8 cellular contexts compared by ENCODE assay signal in genomic region chr2:113235347-113236226, GRCh38. TPM values are rescaled to one million over a fixed set of nuclear protein-coding genes. Genes with fewer than 3 reads are reported as not detected.
DNase-seq lines count a peak whose midpoint lies in the region; ATAC-seq and TF ChIP-seq lines count a peak whose summit lies in the region.
"Not testable (repeated sequence)": the region's sequence is repeated elsewhere in the genome, so short reads cannot be mapped to it uniquely, and the experiment has no call there.

No MANE protein-coding gene starts in this region.

- H3K9me3 ChIP-seq in mesodermal cell (ENCODE audit: control insufficient read depth, low read length) = not testable (repeated sequence)

- H3K27ac ChIP-seq in mesodermal cell (ENCODE audit: low read depth, low read length, severe bottlenecking) = not testable (repeated sequence)

- not testable (repeated sequence) for H3K36me3 ChIP-seq in mesodermal cell (ENCODE audit: control insufficient read depth, insufficient read depth, low read length)

- H3K4me1 Mint-ChIP-seq in activated T-cell treated with anti-CD3 and anti-CD28 coated beads, Interleukin-2, amount 50 U/mL, for 24 hours (ENCODE audit: low read depth) = peaks cover 59% of the 10 kb centered on the region
- not testable (repeated sequence) for H3K4me1 Mint-ChIP-seq in effector memory CD8-positive, alpha-beta T cell (ENCODE audit: low read depth in 2 of 2)

- peak; percentile 70 for ATAC-seq in GM19468 (IDR thresholded peaks at IDR 0.05; ENCODE audit: extremely low read depth, unreplicated experiment)
- not testable (repeated sequence) for ATAC-seq in effector memory CD8-positive, alpha-beta T cell (replicated peaks)

- H3K9me3 Mint-ChIP-seq in activated T-cell treated with anti-CD3 and anti-CD28 coated beads, Interleukin-2, amount 50 U/mL, for 24 hours; effector memory CD8-positive, alpha-beta T cell: not testable (repeated sequence)

- TF ChIP-seq CTCF in AG10803 (conservative IDR thresholded peaks at IDR 0.05; ENCODE audit: low read length) = not testable (repeated sequence)

- 73 to 74% methylated on average over 31 to 36 of the region's 74 CpGs for WGBS in mesodermal cell (ENCODE audit: insufficient coverage in 2 of 2), 2 experiments

- H3K4me1 ChIP-seq in mesodermal cell (ENCODE audit: control insufficient read depth, insufficient read depth, low read length, poor library complexity, severe bottlenecking) = not testable (repeated sequence)

- H3K4me3 ChIP-seq in AG10803 (ENCODE audit: low read length) (peak overlapping the region; percentile 64), mesodermal cell (ENCODE audit: extremely low read depth, insufficient read depth, low read length, poor library complexity, severe bottlenecking) (peak overlapping the region; percentile 39)

- not testable (repeated sequence) for H3K27me3 Mint-ChIP-seq in activated T-cell treated with anti-CD3 and anti-CD28 coated beads, Interleukin-2, amount 50 U/mL, for 24 hours; effector memory CD8-positive, alpha-beta T cell

- peak overlapping the region; percentile 99 for H3K27ac Mint-ChIP-seq in activated T-cell treated with anti-CD3 and anti-CD28 coated beads, Interleukin-2, amount 50 U/mL, for 24 hours
- H3K27ac Mint-ChIP-seq in effector memory CD8-positive, alpha-beta T cell = peak overlapping the region; percentile 73 to 95

- peak; percentile 64 for DNase-seq in AG10803 (ENCODE audit: low read depth)
- peak; percentile 85 for DNase-seq in HuH-7.5 (ENCODE audit: low spot score)
- DNase-seq in SK-MEL-5 (ENCODE audit: low read depth, low spot score) = peak; percentile 69
- peak; percentile 78 for DNase-seq in activated T-cell treated with anti-CD3 and anti-CD28 coated beads, Interleukin-2, amount 50 U/mL, for 24 hours
- peak in 1 of 3 experiments; percentile 49 for DNase-seq in effector memory CD8-positive, alpha-beta T cell
- peak; percentile 11 to 70 (median 46) for DNase-seq in stimulated activated CD4-positive, alpha-beta T cell treated with anti-CD3 and anti-CD28 coated beads, TNF-alpha, amount 100 ng/mL, for 24 hours (ENCODE audit: low read depth in 3 of 3)

- H3K36me3 Mint-ChIP-seq in activated T-cell treated with anti-CD3 and anti-CD28 coated beads, Interleukin-2, amount 50 U/mL, for 24 hours (ENCODE audit: low read depth) = peaks cover 37% of the 10 kb centered on the region
- H3K36me3 Mint-ChIP-seq in effector memory CD8-positive, alpha-beta T cell (ENCODE audit: insufficient read depth) = not testable (repeated sequence)

- H3K4me3 Mint-ChIP-seq in activated T-cell treated with anti-CD3 and anti-CD28 coated beads, Interleukin-2, amount 50 U/mL, for 24 hours = peak overlapping the region; percentile 95
- peak overlapping the region; percentile 44 to 89 for H3K4me3 Mint-ChIP-seq in effector memory CD8-positive, alpha-beta T cell

- in situ Hi-C loops in SK-MEL-5 (cut with HindIII; ENCODE audit: low pct_unique_long_range_greater_than_20kb, low sequenced_read_pairs) = not testable (repeated sequence)

RNA-seq across cellular contexts. Expression of gene PAX8, which starts 43.1 kb away (rescaled TPM):
- total RNA-seq in SK-MEL-5 (2014; rRNA removed; shearing (Covaris generic)) = 0.75 and 0.90 TPM in 2 replicates
- 3.6 and 4.6 TPM in 2 replicates for polyA plus RNA-seq in SK-MEL-5 (2015; cell fraction: cytosol; rRNA removed)
- 1.0 and 3.3 TPM in 2 replicates for polyA plus RNA-seq in SK-MEL-5 (2015; cell fraction: nucleus; rRNA removed)
- polyA plus RNA-seq in mesodermal cell (2013, experiment 1 of 2) = 3.7 TPM
- polyA plus RNA-seq in mesodermal cell (2013, experiment 2 of 2) = 2.3 TPM
